ENCODE assay signal across 37 cellular contexts in the genomic region with DNA sequence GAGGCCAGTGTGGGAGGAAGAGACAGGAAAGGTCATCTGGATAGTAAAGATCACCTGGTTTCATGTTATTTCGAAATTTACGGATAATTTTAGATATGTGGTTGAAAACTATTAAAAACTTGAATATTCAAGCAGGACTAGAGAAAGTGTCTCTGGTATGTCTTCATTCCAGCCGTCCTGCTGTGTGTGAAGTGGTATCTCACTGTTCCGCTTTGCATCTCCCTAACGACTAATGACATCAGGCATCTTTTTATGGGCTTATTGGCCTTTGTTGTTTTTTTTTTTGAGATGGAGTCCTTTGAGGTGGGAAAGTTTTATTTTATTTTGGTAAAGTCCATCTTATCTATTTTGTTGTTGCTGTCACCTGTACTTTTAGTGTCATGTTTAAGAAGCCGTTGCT.
DNase-seq lines count a peak whose midpoint lies in the region; ATAC-seq, FAIRE-seq and TF ChIP-seq lines count a peak whose summit lies in the region.
"Had no signal": no experiment of that assay in that cellular context is flagged by ENCODE, and none has a peak within 500 bp of the region (broad histone marks: within the 10 kb centered on the region; RNA-seq: fewer than 3 reads in every experiment).

No MANE protein-coding gene starts in this region.

- H3K27me3 ChIP-seq in HepG2 (ENCODE audit: control insufficient read depth in 1 of 2, insufficient read depth in 2 of 2, low read length in 2 of 2) (no peaks in the 10 kb centered on the region), right lobe of liver (no peaks in the 10 kb centered on the region), upper lobe of left lung (no peaks in the 10 kb centered on the region)
- H3K27me3 ChIP-seq: cardiac muscle cell, colonic mucosa, gastroesophageal sphincter, hepatocyte, MG63, Peyer's patch, sigmoid colon had no signal

- 98% methylated on average over 6 of the region's 6 CpGs for WGBS in HepG2 (ENCODE audit: low lambda C conversion rate)
- WGBS in right lobe of liver (ENCODE audit: insufficient coverage, low coverage, low lambda C conversion rate, missing lambda C conversion rate): 91% methylated on average over 6 of the region's 6 CpGs
- WGBS in upper lobe of left lung, 2 donors: 96 to 97% methylated on average over 6 of the region's 6 CpGs

- no peak overlapping the region for H3K27ac ChIP-seq in HepG2 (ENCODE audit: extremely low read length, insufficient read depth, low read length)
- H3K27ac ChIP-seq in right lobe of liver: no peak overlapping the region
- no peak overlapping the region for H3K27ac ChIP-seq in upper lobe of left lung
- H3K27ac ChIP-seq: cardiac muscle cell, colonic mucosa, gastroesophageal sphincter, hepatocyte, KMS-11, lower lobe of right lung, Peyer's patch, psoas muscle, sigmoid colon had no signal

- H3K79me2 ChIP-seq in HepG2 (ENCODE audit: insufficient read depth, low read length): no peaks in the 10 kb centered on the region
- H3K79me2 ChIP-seq: hepatocyte had no signal

- FAIRE-seq in HepG2 (lab: Jason Lieb, UNC): no peak
- FAIRE-seq: astrocyte, D721Med, GM18507 had no signal

- H2AFZ ChIP-seq in HepG2 (ENCODE audit: low read length): no peak overlapping the region
- H2AFZ ChIP-seq: hepatocyte had no signal

- no peaks in the 10 kb centered on the region for H3K4me1 ChIP-seq in HepG2 (ENCODE audit: insufficient read depth, low read length)
- no peaks in the 10 kb centered on the region for H3K4me1 ChIP-seq in right lobe of liver
- H3K4me1 ChIP-seq in upper lobe of left lung: peaks cover 14 to 46% (median 19%) of the 10 kb centered on the region in 4 donors
- H3K4me1 ChIP-seq: colonic mucosa had no signal

- POLR2A ChIA-PET in HepG2 (lab: Yijun Ruan, JAX): no interaction called here

- no peak for TF ChIP-seq POLR2A in HepG2 (IDR thresholded peaks at IDR 0.05; ENCODE audit: insufficient read depth in 1 of 2, low read depth in 2 of 2, low read length in 2 of 2)
- TF ChIP-seq POLR2A in right lobe of liver (IDR thresholded peaks at IDR 0.05): no peak
- no peak for TF ChIP-seq POLR2A in upper lobe of left lung (IDR thresholded peaks at IDR 0.05)

- no peak for TF ChIP-seq EP300 in HepG2 (IDR thresholded peaks at IDR 0.05; ENCODE audit: low read depth in 2 of 2, low read length in 2 of 2)
- TF ChIP-seq EP300 in HepG2 (CRISPR knock-in tag; IDR thresholded peaks at IDR 0.05; ENCODE audit: borderline replicate concordance): no peak
- no peak for TF ChIP-seq EP300 in upper lobe of left lung (IDR thresholded peaks at IDR 0.05)

- H3K4me3 Mint-ChIP-seq in activated T-helper 17 cell treated with anti-CD3 and anti-CD28 coated beads, Interleukin-2, amount 50 U/mL, for 72 hours: no peak overlapping the region
- H3K4me3 Mint-ChIP-seq: activated CD8-positive, alpha-beta T cell treated with anti-CD3 and anti-CD28 coated beads for 36 hours; activated T-helper 1 cell treated with anti-CD3 and anti-CD28 coated beads, Interleukin-12 subunit alpha, Interleukin-12 subunit beta, Interleukin-2, Interleukin-4 antibody, amounts not matched to agents 30 ng/mL and 10 ng/mL and 1 ng/mL, durations not matched to agents 14 hours and 24 hours and 36 hours; T-cell had no signal

- no peak for TF ChIP-seq RAD21 in HepG2 (CRISPR knock-in tag; IDR thresholded peaks at IDR 0.05)

- H3K4me2 ChIP-seq in HepG2 (ENCODE audit: low read depth, low read length): no peak overlapping the region
- H3K4me2 ChIP-seq: hepatocyte, KMS-11 had no signal

- ATAC-seq in HepG2 (no peak), right lobe of liver (no peak), upper lobe of left lung (ENCODE audit: low FRiP score in 2 of 2) (no peak), HG02938 (IDR thresholded peaks at IDR 0.05; ENCODE audit: unreplicated experiment) (no peak)
- no peak for ATAC-seq in activated T-helper 17 cell treated with anti-CD3 and anti-CD28 coated beads, Interleukin-2, amount 50 U/mL, for 72 hours (replicated peaks)
- ATAC-seq: activated CD4-positive, CD25-positive, alpha-beta regulatory T cell treated with anti-CD3 and anti-CD28 coated beads, Interleukin-2, amount 50 U/mL, for 24 hours; activated CD8-positive, alpha-beta T cell treated with anti-CD3 and anti-CD28 coated beads for 36 hours; gastroesophageal sphincter; lower lobe of right lung; natural killer cell; psoas muscle; T-cell had no signal

- H3K9me3 ChIP-seq in HepG2 (ENCODE audit: low read length) (no peaks in the 10 kb centered on the region), right lobe of liver (no peaks in the 10 kb centered on the region), upper lobe of left lung (no peaks in the 10 kb centered on the region)
- H3K9me3 ChIP-seq: colonic mucosa, gastroesophageal sphincter, lower lobe of right lung, MG63, Peyer's patch, psoas muscle, sigmoid colon had no signal

- no peaks in the 10 kb centered on the region for H3K27me3 Mint-ChIP-seq in activated T-helper 17 cell treated with anti-CD3 and anti-CD28 coated beads, Interleukin-2, amount 50 U/mL, for 72 hours
- H3K27me3 Mint-ChIP-seq: activated CD8-positive, alpha-beta T cell treated with anti-CD3 and anti-CD28 coated beads for 36 hours; CD4-positive, CD25-positive, alpha-beta regulatory T cell; T-cell had no signal

- intact Hi-C loops in HepG2 (cut with micrococcal nuclease; ENCODE audit: unreplicated experiment) (no loop called here), right lobe of liver (cut with DNase I) (no loop called here)

- no peaks in the 10 kb centered on the region; the same call in none of the 2 replicates for H4K20me1 ChIP-seq in HepG2 (ENCODE audit: insufficient read depth, low read length)

- in situ Hi-C loops in HepG2 (cut with HindIII; ENCODE audit: extremely low pct_ligation_motif_present, low pct_unique_long_range_greater_than_20kb): no loop called here

- peaks cover 24% of the 10 kb centered on the region for H3K36me3 Mint-ChIP-seq in activated T-helper 17 cell treated with anti-CD3 and anti-CD28 coated beads, Interleukin-2, amount 50 U/mL, for 72 hours (ENCODE audit: low read depth)

- H3K9me3 Mint-ChIP-seq in activated T-helper 17 cell treated with anti-CD3 and anti-CD28 coated beads, Interleukin-2, amount 50 U/mL, for 72 hours: no peaks in the 10 kb centered on the region
- H3K9me3 Mint-ChIP-seq: activated CD8-positive, alpha-beta T cell treated with anti-CD3 and anti-CD28 coated beads for 36 hours; activated T-helper 1 cell treated with anti-CD3 and anti-CD28 coated beads, Interleukin-12 subunit alpha, Interleukin-12 subunit beta, Interleukin-2, Interleukin-4 antibody, amounts not matched to agents 30 ng/mL and 10 ng/mL and 1 ng/mL, durations not matched to agents 14 hours and 24 hours and 36 hours; CD4-positive, CD25-positive, alpha-beta regulatory T cell; natural killer cell; T-cell had no signal

- peaks cover 44% of the 10 kb centered on the region for H3K4me1 Mint-ChIP-seq in activated T-helper 17 cell treated with anti-CD3 and anti-CD28 coated beads, Interleukin-2, amount 50 U/mL, for 72 hours

- H3K36me3 ChIP-seq in HepG2 (replicated peaks in 1 of 2; ENCODE audit: control insufficient read depth in 1 of 2, insufficient read depth in 2 of 2, low read length in 2 of 2) (peaks cover 10 to 25% of the 10 kb centered on the region in 2 experiments), right lobe of liver (no peaks in the 10 kb centered on the region), upper lobe of left lung (peaks cover 0 to 4% (median 1%) of the 10 kb centered on the region in 4 donors)
- H3K36me3 ChIP-seq: cardiac muscle cell, colonic mucosa, Peyer's patch had no signal

- H3K9ac ChIP-seq in HepG2 (ENCODE audit: insufficient read depth, low read depth, low read length): no peak overlapping the region
- H3K9ac ChIP-seq: KMS-11 had no signal

- BruUV-seq in HepG2 (replicated peaks; lab: Mats Ljungman, UMichigan): no TSS peak

- H3K4me3 ChIP-seq in HepG2 (replicated peaks in 1 of 3; ENCODE audit: insufficient read depth in 1 of 3, low read depth in 2 of 3, low read length in 3 of 3): no peak overlapping the region
- no peak overlapping the region for H3K4me3 ChIP-seq in right lobe of liver
- H3K4me3 ChIP-seq in upper lobe of left lung: no peak overlapping the region
- H3K4me3 ChIP-seq: cardiac muscle cell, colonic mucosa, gastroesophageal sphincter, hepatocyte, lower lobe of right lung, MG63, Peyer's patch, psoas muscle, sigmoid colon had no signal

- peak overlapping the region; percentile 7 for H3K27ac Mint-ChIP-seq in activated T-helper 17 cell treated with anti-CD3 and anti-CD28 coated beads, Interleukin-2, amount 50 U/mL, for 72 hours
- H3K27ac Mint-ChIP-seq: activated CD8-positive, alpha-beta T cell treated with anti-CD3 and anti-CD28 coated beads for 36 hours; natural killer cell had no signal

- TF ChIP-seq CTCF in HepG2 (CRISPR knock-in tag; IDR thresholded peaks at IDR 0.05) (no peak), right lobe of liver (IDR thresholded peaks at IDR 0.05) (no peak), upper lobe of left lung (IDR thresholded peaks at IDR 0.05) (no peak)

- DNase-seq in NCI-H1417 (lab: John Stamatoyannopoulos, UW) (peak in 2 of 3 experiments; percentile 14 to 36), NCI-H1417 treated with DMSO at 0.1 percent for 48 hours (lab: John Stamatoyannopoulos, UW) (no peak), HepG2 (ENCODE audit: low spot score) (no peak), right lobe of liver (no peak), CD1c-positive myeloid dendritic cell (ENCODE audit: extremely low spot score) (no peak), upper lobe of left lung (no peak)
- DNase-seq: 8988T; activated CD8-positive, alpha-beta memory T cell treated with anti-CD3 and anti-CD28 coated beads, Interleukin-2, amount 50 U/mL, for 48 hours; activated CD8-positive, alpha-beta T cell treated with anti-CD3 and anti-CD28 coated beads for 36 hours; CD4-positive, CD25-positive, alpha-beta regulatory T cell; colonic mucosa; effector CD4-positive, alpha-beta T cell; GOT3; lower lobe of right lung; MG63; natural killer cell; NCI-H1105; NCI-H1930; NCI-H2227 treated with DMSO at 0.1 percent for 48 hours; psoas muscle; SHP77; stimulated activated CD4-positive, alpha-beta T cell treated with anti-CD3 and anti-CD28 coated beads, Interleukin-12 subunit alpha, Interleukin-12 subunit beta, amount 100 ng/mL, for 4 hours; stimulated activated CD4-positive, alpha-beta T cell treated with anti-CD3 and anti-CD28 coated beads, Interleukin-4, amount 100 ng/mL, for 1 hour; T-cell had no signal

- CTCF ChIA-PET in HepG2 (lab: Yijun Ruan, JAX; ENCODE audit: low intra/inter-chr PET ratio, low total read pairs): no interaction called here

Comparison
In these comparisons a context has a peak if more than half of its experiments do, and no peak if none do; other contexts are left out.
1. DNase-seq: peak in NCI-H1417 (2 of 3); none in NCI-H1417 treated with DMSO at 0.1 percent for 48 hours (single experiment), HepG2 (single experiment), right lobe of liver (0 of 3), CD1c-positive myeloid dendritic cell (single experiment) and upper lobe of left lung (0 of 2).